In the genomic region with DNA sequence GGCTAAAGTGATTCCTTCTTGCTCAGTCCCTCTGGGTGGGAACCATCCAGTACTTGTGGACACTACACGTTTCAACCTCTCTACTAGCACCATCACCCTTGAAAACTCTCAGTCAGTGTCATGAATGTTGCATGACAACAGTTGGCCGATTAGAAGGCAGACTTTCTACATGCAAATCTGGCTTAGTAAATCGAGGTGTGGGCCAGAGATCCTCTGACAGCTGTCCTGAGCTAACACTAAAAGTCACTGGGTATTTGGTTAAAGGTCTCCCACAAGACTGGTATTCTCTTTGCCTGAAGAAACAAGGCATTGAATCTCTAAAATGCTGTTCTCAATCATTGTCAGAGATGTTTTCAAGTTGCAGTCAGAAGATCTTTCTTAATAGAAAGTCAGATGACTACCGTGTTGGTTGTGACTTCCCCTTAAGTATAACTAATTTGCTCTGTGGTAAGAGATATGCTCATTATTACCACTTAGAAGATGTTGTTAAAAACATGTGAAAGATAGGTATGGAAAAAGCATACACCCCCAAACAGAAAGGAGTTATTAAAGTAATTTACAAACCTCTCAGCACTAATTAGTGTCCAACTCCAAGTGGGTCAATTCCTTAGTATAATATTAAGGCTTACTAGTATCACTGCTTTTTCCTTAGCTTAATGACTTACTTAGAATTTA, we compare ENCODE assay signal across 2 cellular contexts.
TF ChIP-seq lines count a peak whose summit lies in the region.

No MANE protein-coding gene starts in this region.

TF ChIP-seq in IMR-90, 13 proteins besides CTCF, POLR2A, EP300 and RAD21:
- no peak for TF ChIP-seq MAFK (IDR thresholded peaks at IDR 0.05; ENCODE audit: low read depth, low read length)

TF ChIP-seq in GM23338, 12 proteins besides CTCF, POLR2A, EP300 and RAD21:
- TF ChIP-seq JUNB (IDR thresholded peaks at IDR 0.05; ENCODE audit: unreplicated experiment) = no peak
- TF ChIP-seq, protein P1, sequence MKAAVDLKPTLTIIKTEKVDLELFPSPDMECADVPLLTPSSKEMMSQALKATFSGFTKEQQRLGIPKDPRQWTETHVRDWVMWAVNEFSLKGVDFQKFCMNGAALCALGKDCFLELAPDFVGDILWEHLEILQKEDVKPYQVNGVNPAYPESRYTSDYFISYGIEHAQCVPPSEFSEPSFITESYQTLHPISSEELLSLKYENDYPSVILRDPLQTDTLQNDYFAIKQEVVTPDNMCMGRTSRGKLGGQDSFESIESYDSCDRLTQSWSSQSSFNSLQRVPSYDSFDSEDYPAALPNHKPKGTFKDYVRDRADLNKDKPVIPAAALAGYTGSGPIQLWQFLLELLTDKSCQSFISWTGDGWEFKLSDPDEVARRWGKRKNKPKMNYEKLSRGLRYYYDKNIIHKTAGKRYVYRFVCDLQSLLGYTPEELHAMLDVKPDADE (IDR thresholded peaks at IDR 0.05) = no peak
